ENCODE assay signal across 12 cellular contexts in the genomic region with DNA sequence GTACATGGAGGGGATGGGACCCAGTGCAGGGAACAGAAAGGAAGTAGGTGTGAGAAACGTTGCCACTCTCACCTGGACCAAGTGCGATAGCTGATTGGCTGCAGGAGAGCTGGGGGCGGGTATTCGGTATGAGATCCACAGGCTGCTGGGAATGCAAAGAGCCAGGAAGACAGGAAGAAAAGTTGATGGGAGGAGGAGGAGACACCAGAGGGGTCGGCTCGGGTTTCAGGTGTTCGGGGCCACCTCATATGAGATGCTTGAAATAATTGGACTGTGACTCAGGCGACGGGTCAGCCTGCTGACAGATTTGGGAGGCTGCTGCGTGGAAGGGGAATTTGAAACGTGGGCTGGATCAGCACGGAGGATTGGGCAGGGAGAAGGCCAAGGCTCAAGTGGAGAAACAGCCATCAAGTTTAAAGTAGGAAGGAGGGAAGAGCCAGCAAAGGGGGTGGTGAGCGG.
A peak's percentile ranks its signal among the peaks of the same experiment; 100 is the strongest.
DNase-seq lines count a peak whose midpoint lies in the region; ATAC-seq and TF ChIP-seq lines count a peak whose summit lies in the region.
"Had no signal": no experiment of that assay in that cellular context is flagged by ENCODE, and none has a peak within 500 bp of the region (broad histone marks: within the 10 kb centered on the region; RNA-seq: fewer than 3 reads in every experiment).

No MANE protein-coding gene starts in this region.

- no peaks in the 10 kb centered on the region for H3K9me2 ChIP-seq in PC-3 (replicated peaks; ENCODE audit: low read length)

- H3K27me3 ChIP-seq in breast epithelium (no peaks in the 10 kb centered on the region), PC-3 (ENCODE audit: low read length) (no peaks in the 10 kb centered on the region), skeletal muscle satellite cell (ENCODE audit: control insufficient read depth, insufficient read depth, low read length) (no peaks in the 10 kb centered on the region)

- no peak for TF ChIP-seq CTCF in MCF 10A (IDR thresholded peaks at IDR 0.05; ENCODE audit: unreplicated experiment)
- no peak for TF ChIP-seq CTCF in breast epithelium (IDR thresholded peaks at IDR 0.05)
- TF ChIP-seq CTCF in PC-3 (conservative IDR thresholded peaks at IDR 0.05; ENCODE audit: low read depth, low read length): no peak
- no peak for TF ChIP-seq CTCF in fibroblast of villous mesenchyme (IDR thresholded peaks at IDR 0.05; ENCODE audit: insufficient read depth, low read depth, low read length)

- no peaks in the 10 kb centered on the region for H3K27me3 Mint-ChIP-seq in MCF 10A (ENCODE audit: insufficient read depth, unreplicated experiment)
- H3K27me3 Mint-ChIP-seq: memory B cell had no signal

- 0 out of 2 replicates have a peak overlapping the region, but pooled peaks have one; percentile 24 for H2AFZ ChIP-seq in PC-3 (ENCODE audit: low read length)

- no TSS peak for BruUV-seq in MCF 10A (replicated peaks; lab: Mats Ljungman, UMichigan)
- BruUV-seq in PC-3 (replicated peaks; lab: Mats Ljungman, UMichigan): no TSS peak

- H3K4me1 Mint-ChIP-seq in MCF 10A (ENCODE audit: insufficient read depth, unreplicated experiment): peaks cover 14% of the 10 kb centered on the region

- H3K79me2 ChIP-seq in PC-3 (ENCODE audit: low read length): no peaks in the 10 kb centered on the region

- no peaks in the 10 kb centered on the region for H3F3A ChIP-seq in PC-3 (ENCODE audit: low read length, unreplicated experiment)

- TF ChIP-seq POLR2A in breast epithelium (IDR thresholded peaks at IDR 0.05): no peak

- H3K9me3 ChIP-seq in breast epithelium: no peaks in the 10 kb centered on the region
- no peaks in the 10 kb centered on the region for H3K9me3 ChIP-seq in PC-3 (ENCODE audit: low read length)
- H3K9me3 ChIP-seq in skeletal muscle satellite cell (replicated peaks; ENCODE audit: low read length): no peaks in the 10 kb centered on the region

- DNase-seq in MCF 10A (ENCODE audit: unreplicated experiment): peak; percentile 58
- no peak for DNase-seq in breast epithelium (ENCODE audit: low spot score in 2 of 2)
- DNase-seq in PC-3: peak; percentile 92
- DNase-seq in fibroblast of villous mesenchyme (ENCODE audit: low read depth): peak; percentile 16
- DNase-seq in occipital lobe (lab: John Stamatoyannopoulos, UW): no peak
- DNase-seq: activated CD4-positive, CD25-positive, alpha-beta regulatory T cell; NCI-H2081 had no signal

- POLR2A ChIA-PET in MCF 10A (lab: Yijun Ruan, JAX) (no interaction called here), PC-3 (lab: Charles Lee; ENCODE audit: unreplicated experiment) (no interaction called here)

- no peaks in the 10 kb centered on the region for H4K20me1 ChIP-seq in PC-3 (ENCODE audit: low read length)

- CTCF ChIA-PET in MCF 10A (lab: Yijun Ruan, JAX) (interaction anchor here (0.6 to 8.3 kb wide), 5 partner anchors 12 to 136 kb away, joined by 3 to 93 read pairs (median 4); no protein-coding TSS in a partner anchor), PC-3 (lab: Charles Lee) (interaction anchor here (0.6 kb wide), 1 partner anchor 20 kb away, joined by 4 read pairs; no protein-coding TSS in a partner anchor)

- peaks cover 32% of the 10 kb centered on the region for H3K36me3 Mint-ChIP-seq in MCF 10A (ENCODE audit: insufficient read depth, unreplicated experiment)

- H3K36me3 ChIP-seq in breast epithelium (no peaks in the 10 kb centered on the region), PC-3 (ENCODE audit: low read depth, low read length) (0 out of 2 replicates have a peak, but pooled peaks cover 8% of the 10 kb centered on the region), skeletal muscle satellite cell (ENCODE audit: insufficient read depth, low read length) (no peaks in the 10 kb centered on the region)

- intact Hi-C loops in MCF 10A (cut with micrococcal nuclease): no loop called here
- intact Hi-C loops in breast epithelium (cut with DNase I; ENCODE audit: low total_unique reads): no loop called here
- intact Hi-C loops in PC-3 (cut with micrococcal nuclease): no loop called here

- no peak overlapping the region for H3K9ac ChIP-seq in PC-3 (ENCODE audit: low read length)
- no peak overlapping the region for H3K9ac ChIP-seq in skeletal muscle satellite cell (ENCODE audit: low read depth, low read length)

- H3K4me1 ChIP-seq in breast epithelium: no peaks in the 10 kb centered on the region
- H3K4me1 ChIP-seq in PC-3 (ENCODE audit: insufficient read depth, low read length): peaks cover 25% of the 10 kb centered on the region
- H3K4me1 ChIP-seq in skeletal muscle satellite cell (ENCODE audit: control insufficient read depth, insufficient read depth, low read length): peaks cover 11% of the 10 kb centered on the region

- ATAC-seq in PC-3: peak; percentile 92
- ATAC-seq in HG03469 (IDR thresholded peaks at IDR 0.05; ENCODE audit: unreplicated experiment): no peak
- ATAC-seq in HG02885 (IDR thresholded peaks at IDR 0.05; ENCODE audit: poor library complexity, unreplicated experiment): no peak

- no peak overlapping the region for H3K27ac Mint-ChIP-seq in MCF 10A (ENCODE audit: low read depth, unreplicated experiment)
- H3K27ac Mint-ChIP-seq: memory B cell had no signal

- H3K27ac ChIP-seq in breast epithelium (no peak overlapping the region), PC-3 (ENCODE audit: low read length) (no peak overlapping the region)

- H3K4me3 Mint-ChIP-seq in MCF 10A (ENCODE audit: unreplicated experiment): no peak overlapping the region
- H3K4me3 Mint-ChIP-seq: CD14-positive monocyte, memory B cell had no signal

- no peak overlapping the region for H3K4me3 ChIP-seq in breast epithelium
- H3K4me3 ChIP-seq in PC-3 (ENCODE audit: low read length): no peak overlapping the region
- no peak overlapping the region for H3K4me3 ChIP-seq in fibroblast of villous mesenchyme (ENCODE audit: low read depth, low read length)
- H3K4me3 ChIP-seq in skeletal muscle satellite cell (ENCODE audit: low read length): no peak overlapping the region

- H3K4me2 ChIP-seq in PC-3 (ENCODE audit: low read length) (no peak overlapping the region), skeletal muscle satellite cell (ENCODE audit: low read length) (peak overlapping the region; percentile 39)

- no peaks in the 10 kb centered on the region for H3K9me3 Mint-ChIP-seq in MCF 10A (ENCODE audit: unreplicated experiment)
- H3K9me3 Mint-ChIP-seq: memory B cell had no signal

Comparison
In these comparisons a context has a peak if more than half of its experiments do, and no peak if none do; other contexts are left out.
1. DNase-seq: peak in MCF 10A (single experiment), PC-3 (single experiment) and fibroblast of villous mesenchyme (single experiment); none in breast epithelium (0 of 2) and occipital lobe (single experiment).